ENCODE assay signal across 9 cellular contexts in genomic region chr19:44807652-44808462, GRCh38. TPM values are rescaled to one million over a fixed set of nuclear protein-coding genes. Genes with fewer than 3 reads are reported as not detected.
A peak's percentile ranks its signal among the peaks of the same experiment; 100 is the strongest.
DNase-seq lines count a peak whose midpoint lies in the region; ATAC-seq and TF ChIP-seq lines count a peak whose summit lies in the region.
"Had no signal": no experiment of that assay in that cellular context is flagged by ENCODE, and none has a peak within 500 bp of the region (broad histone marks: within the 10 kb centered on the region; RNA-seq: fewer than 3 reads in every experiment).

No MANE protein-coding gene starts in this region.

- H3K79me2 ChIP-seq in fibroblast of lung (ENCODE audit: control insufficient read depth, insufficient read depth, low read length), result no peaks in the 10 kb centered on the region

- peak; percentile 45 for TF ChIP-seq CTCF in GM12873 (IDR thresholded peaks at IDR 0.05; ENCODE audit: insufficient read depth, low read depth, low read length, missing control alignments)
- peak in 2 of 6 experiments; percentile 20 to 45 for TF ChIP-seq CTCF in Peyer's patch (IDR thresholded peaks at IDR 0.05)
- peak; percentile 48 to 56 for TF ChIP-seq CTCF in fibroblast of lung (conservative IDR thresholded peaks at IDR 0.05 in 1 of 2, IDR thresholded peaks at IDR 0.05 in 1 of 2; ENCODE audit: low read depth in 1 of 2, low read length in 2 of 2)
- TF ChIP-seq CTCF in omental fat pad (IDR thresholded peaks at IDR 0.05), result no peak

- no peak overlapping the region for H2AFZ ChIP-seq in fibroblast of lung (ENCODE audit: low read length)

- peak overlapping the region in 3 of 4 donors; percentile 20 to 49 (median 26) for H3K27ac ChIP-seq in Peyer's patch
- no peak overlapping the region for H3K27ac ChIP-seq in fibroblast of lung (ENCODE audit: insufficient read depth, low read length)

- ATAC-seq in omental fat pad (ENCODE audit: low FRiP score) (peak; percentile 66), GM19023 (IDR thresholded peaks at IDR 0.05; ENCODE audit: unreplicated experiment) (no peak), GM21723 (IDR thresholded peaks at IDR 0.05; ENCODE audit: unreplicated experiment) (no peak)

- H4K20me1 ChIP-seq in fibroblast of lung (ENCODE audit: control insufficient read depth, extremely low read depth, insufficient read depth, low read length), result no peaks in the 10 kb centered on the region

- H3K4me2 ChIP-seq in fibroblast of lung (ENCODE audit: extremely low read depth, insufficient read depth, low read length), result no peak overlapping the region

- H3K9me3 ChIP-seq in Peyer's patch (no peaks in the 10 kb centered on the region), fibroblast of lung (ENCODE audit: control insufficient read depth, insufficient read depth, low read depth, low read length) (no peaks in the 10 kb centered on the region)

- H3K4me1 ChIP-seq in Peyer's patch (peaks cover 0 to 23% (median 4%) of the 10 kb centered on the region in 4 donors), fibroblast of lung (ENCODE audit: control insufficient read depth, extremely low read depth, insufficient read depth, low read length) (peaks cover 11% of the 10 kb centered on the region)

- H3K27me3 ChIP-seq in Peyer's patch (no peaks in the 10 kb centered on the region), fibroblast of lung (ENCODE audit: control insufficient read depth, insufficient read depth, low read length) (no peaks in the 10 kb centered on the region)

- peak overlapping the region in 1 of 4 donors; percentile 59 for H3K4me3 ChIP-seq in Peyer's patch
- H3K4me3 ChIP-seq in fibroblast of lung (replicated peaks in 1 of 4; ENCODE audit: control extremely low read depth in 1 of 4, insufficient read depth in 1 of 4, low read depth in 3 of 4, low read length in 4 of 4), result no peak overlapping the region

- H3K36me3 ChIP-seq in Peyer's patch, result peaks cover 0 to under 1% (median 0%) of the 10 kb centered on the region in 3 donors
- H3K36me3 ChIP-seq in fibroblast of lung (ENCODE audit: control insufficient read depth, insufficient read depth, low read length), result no peaks in the 10 kb centered on the region

- no peak overlapping the region for H3K9ac ChIP-seq in fibroblast of lung (ENCODE audit: insufficient read depth, low read length)

- no peak for TF ChIP-seq POLR2A in Peyer's patch (IDR thresholded peaks at IDR 0.05)

- no peak for DNase-seq in Peyer's patch
- peak; percentile 43 to 60 for DNase-seq in fibroblast of lung (ENCODE audit: low read depth in 2 of 2)
- no peak for DNase-seq in omental fat pad (ENCODE audit: low spot score)
- DNase-seq in germinal center (ENCODE audit: low spot score), result no peak
- DNase-seq in HUDEP-2 (lab: John Stamatoyannopoulos, UW; ENCODE audit: unreplicated experiment in 76 of 76), result no peak
- DNase-seq: activated B cell treated with CpG ODN at 0.5 μM for 24 hours had no signal

RNA-seq across cellular contexts. Expression of gene BCAM, which starts 1.0 kb away (rescaled TPM):
- total RNA-seq in Peyer's patch (10 to 100 TPM; 32.2 to 40.2 (median 37.1) TPM), fibroblast of lung (20.3 and 29.0 TPM in 2 replicates), omental fat pad (10 to 100 TPM; 37.0 to 55.0 (median 43.0) TPM)
- polyA plus RNA-seq in fibroblast of lung, result 7.2 and 12.2 TPM in 2 replicates
- polyA plus RNA-seq in fibroblast of lung (2012), result 23.8 and 36.0 TPM in 2 replicates
- polyA minus RNA-seq in fibroblast of lung (ENCODE audit: low replicate concordance), result 8.9 and 25.1 TPM in 2 replicates
- total RNA-seq: activated B cell treated with CpG ODN at 0.5 μM for 24 hours had no signal

RNA-seq across cellular contexts. Expression of gene CBLC, which starts 30.2 kb away (rescaled TPM):
- total RNA-seq in Peyer's patch (100 to 1,000 TPM in 3 of 4 donors, 10 to 100 TPM in 1; 84.2 to 197 (median 132) TPM), fibroblast of lung (under 0.01 and 0.33 TPM in 2 replicates), omental fat pad (under 1 TPM in 1 of 4 donors, not detected in 3; 0.46 TPM)
- 0.06 TPM in 1 of 2 replicates, not detected in the other for polyA plus RNA-seq in fibroblast of lung
- not detected in 2 replicates for polyA plus RNA-seq in fibroblast of lung (2012)
- not detected in 2 replicates for polyA minus RNA-seq in fibroblast of lung (ENCODE audit: low replicate concordance)
- total RNA-seq: activated B cell treated with CpG ODN at 0.5 μM for 24 hours had no signal

RNA-seq across cellular contexts. Expression of gene NECTIN2, which starts 38.2 kb away (rescaled TPM):
- total RNA-seq in Peyer's patch (100 to 1,000 TPM in 3 of 4 donors, 10 to 100 TPM in 1; 25.6 to 171 (median 122) TPM), fibroblast of lung (50.3 and 70.7 TPM in 2 replicates), omental fat pad (100 to 1,000 TPM in 2 of 4 donors, 10 to 100 TPM in 2; 58.6 to 129 (median 90.2) TPM)
- polyA plus RNA-seq in fibroblast of lung, result 59.4 and 77.4 TPM in 2 replicates
- polyA plus RNA-seq in fibroblast of lung (2012), result 99.9 and 115 TPM in 2 replicates
- 248 and 327 TPM in 2 replicates for polyA minus RNA-seq in fibroblast of lung (ENCODE audit: low replicate concordance)

RNA-seq across cellular contexts. Expression of gene BCL3, which starts 59.3 kb away (rescaled TPM):
- total RNA-seq in Peyer's patch, result 100 to 1,000 TPM in 3 of 4 donors, 10 to 100 TPM in 1; 45.4 to 136 (median 119) TPM
- 10.8 and 20.6 TPM in 2 replicates for total RNA-seq in fibroblast of lung
- polyA plus RNA-seq in fibroblast of lung, result 6.8 and 10.7 TPM in 2 replicates
- polyA plus RNA-seq in fibroblast of lung (2012), result 50.8 and 53.1 TPM in 2 replicates
- 37.8 and 45.9 TPM in 2 replicates for polyA minus RNA-seq in fibroblast of lung (ENCODE audit: low replicate concordance)
- total RNA-seq in omental fat pad, result 100 to 1,000 TPM in 1 of 4 donors, 10 to 100 TPM in 3; 12.2 to 113 (median 46.2) TPM

Comparison
In these comparisons a context has a peak if more than half of its experiments do, and no peak if none do; other contexts are left out.
1. CTCF ChIP-seq: peak in GM12873 (single experiment) and fibroblast of lung (2 of 2); none in omental fat pad (0 of 3).
2. DNase-seq: peak in fibroblast of lung (2 of 2); none in Peyer's patch (0 of 3), omental fat pad (single experiment), germinal center (single experiment) and HUDEP-2 (0 of 76).
3. RNA of gene CBLC, which starts 30.2 kb away (total RNA-seq): 84.2 to 197 TPM in Peyer's patch; under 0.01 to 0.33 TPM in fibroblast of lung and 0.46 TPM in omental fat pad; every median in the first group is over 10 times any median in the second.